In the genomic region with DNA sequence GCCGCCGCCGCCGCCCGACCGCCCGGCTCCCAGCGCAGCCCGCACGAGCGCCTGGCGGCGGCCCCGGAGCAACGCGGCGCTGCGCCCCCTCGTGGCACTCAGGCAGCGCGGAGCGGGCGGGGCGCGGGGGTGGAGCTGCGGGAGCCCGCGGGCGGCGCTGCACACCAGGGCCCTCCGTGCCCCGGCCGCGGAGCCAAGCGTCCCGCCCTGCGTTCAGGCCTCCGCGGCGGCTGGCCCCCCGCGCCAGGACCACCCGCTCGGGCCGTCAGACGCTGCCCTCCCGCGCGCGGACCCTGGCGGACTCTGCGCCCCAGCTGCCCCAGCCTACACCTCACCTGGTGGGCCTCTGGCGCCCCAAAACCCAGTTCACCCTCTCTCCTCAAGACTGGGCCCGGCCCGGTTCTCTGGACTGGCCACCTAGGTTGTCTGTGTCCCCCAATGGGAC, we compare ENCODE assay signal across 8 cellular contexts.
DNase-seq lines count a peak whose midpoint lies in the region; TF ChIP-seq lines count a peak whose summit lies in the region.

A gene (minus strand): TSS at position 75 of the 445 bp plus-strand sequence. CDS start 71,159 bp downstream, outside the sequence.

- H3K27me3 ChIP-seq in muscle layer of colon (ENCODE audit: control insufficient read depth in 1 of 2, insufficient read depth in 2 of 2, low read length in 2 of 2), result peaks cover 0 to 22% of the 10 kb centered on the region in 2 donors

- peak; percentile 33 for DNase-seq in DMS114 treated with DMSO at 0.1 percent for 48 hours (lab: John Stamatoyannopoulos, UW; ENCODE audit: unreplicated experiment)
- peak; percentile 31 for DNase-seq in GOT3 (lab: John Stamatoyannopoulos, UW)
- DNase-seq in NCI-H2196 treated with DMSO at 0.1 percent for 48 hours (lab: John Stamatoyannopoulos, UW; ENCODE audit: unreplicated experiment), result peak; percentile 22
- DNase-seq in activated CD8-positive, alpha-beta memory T cell treated with anti-CD3 and anti-CD28 coated beads, Interleukin-2, amount 50 U/mL, for 48 hours, result peak; percentile 88
- DNase-seq in epithelial cell of esophagus (ENCODE audit: low read depth), result peak; percentile 72
- peak; percentile 41 to 45 for DNase-seq in stimulated activated CD8-positive, alpha-beta memory T cell treated with anti-CD3 and anti-CD28 coated beads, Interleukin-7, amount 100 ng/mL, for 48 hours (ENCODE audit: extremely low read depth in 1 of 2, low read depth in 1 of 2)
- DNase-seq in DMS79 (lab: John Stamatoyannopoulos, UW), result no peak

- H3K9ac ChIP-seq in muscle layer of colon (ENCODE audit: low read length), result no peak within 1 kb of the TSS

- peak within 1 kb of the TSS; percentile 11 for H3K4me3 ChIP-seq in epithelial cell of esophagus (ENCODE audit: low read length)
- peak within 1 kb of the TSS; percentile 27 to 47 for H3K4me3 ChIP-seq in muscle layer of colon (ENCODE audit: low read depth in 1 of 2, low read length in 2 of 2)

- no peaks in the 10 kb centered on the region for H3K9me3 ChIP-seq in muscle layer of colon (ENCODE audit: low read length)

- peak; percentile 8 for TF ChIP-seq CTCF in epithelial cell of esophagus (IDR thresholded peaks at IDR 0.05; ENCODE audit: insufficient read depth, low read depth, low read length, missing control alignments)

- peaks cover 20% of the 10 kb centered on the region for H3K4me1 ChIP-seq in muscle layer of colon (ENCODE audit: insufficient read depth, low read length)

- H3K27ac ChIP-seq in muscle layer of colon (ENCODE audit: low read depth, low read length), result no peak within 1 kb of the TSS

- H3K36me3 ChIP-seq in muscle layer of colon (ENCODE audit: insufficient read depth, low read length), result no peaks in the 10 kb centered on the region
